Comparison of ENCODE assay signal across 20 cellular contexts in genomic region chr6:71091167-71091566, GRCh38.
DNase-seq lines count a peak whose midpoint lies in the region; ATAC-seq and TF ChIP-seq lines count a peak whose summit lies in the region.
"Had no signal": no experiment of that assay in that cellular context is flagged by ENCODE, and none has a peak within 500 bp of the region (broad histone marks: within the 10 kb centered on the region; RNA-seq: fewer than 3 reads in every experiment).

No MANE protein-coding gene starts in this region.

- no peak overlapping the region for H3K4me3 ChIP-seq in HL-60 (replicated peaks; ENCODE audit: insufficient read depth, low read length)
- H3K4me3 ChIP-seq: GM23338, HAP-1, SJCRH30 had no signal

- no peaks in the 10 kb centered on the region for H3K36me3 Mint-ChIP-seq in stimulated activated effector memory CD8-positive, alpha-beta T cell treated with anti-CD3 and anti-CD28 coated beads, Interleukin-12 subunit alpha, Interleukin-12 subunit beta, amount 100 ng/mL, for 72 hours

- H3K9me3 Mint-ChIP-seq in stimulated activated effector memory CD8-positive, alpha-beta T cell treated with anti-CD3 and anti-CD28 coated beads, Interleukin-12 subunit alpha, Interleukin-12 subunit beta, amount 100 ng/mL, for 72 hours = peaks cover 4% of the 10 kb centered on the region
- H3K9me3 Mint-ChIP-seq: GM23338 had no signal

- H3K4me1 Mint-ChIP-seq in stimulated activated effector memory CD8-positive, alpha-beta T cell treated with anti-CD3 and anti-CD28 coated beads, Interleukin-12 subunit alpha, Interleukin-12 subunit beta, amount 100 ng/mL, for 72 hours = no peaks in the 10 kb centered on the region
- H3K4me1 Mint-ChIP-seq: GM23338 had no signal

- no peak overlapping the region for H3K27ac Mint-ChIP-seq in stimulated activated effector memory CD8-positive, alpha-beta T cell treated with anti-CD3 and anti-CD28 coated beads, Interleukin-12 subunit alpha, Interleukin-12 subunit beta, amount 100 ng/mL, for 72 hours
- H3K27ac Mint-ChIP-seq: GM23338 had no signal

- ATAC-seq in stimulated activated effector memory CD8-positive, alpha-beta T cell treated with anti-CD3 and anti-CD28 coated beads, Interleukin-12 subunit alpha, Interleukin-12 subunit beta, amount 100 ng/mL, for 72 hours = peak; percentile 26
- ATAC-seq: GM23338, Panc1 had no signal

- no peak overlapping the region for H3K4me3 Mint-ChIP-seq in stimulated activated effector memory CD8-positive, alpha-beta T cell treated with anti-CD3 and anti-CD28 coated beads, Interleukin-12 subunit alpha, Interleukin-12 subunit beta, amount 100 ng/mL, for 72 hours
- H3K4me3 Mint-ChIP-seq: GM23338 had no signal

- peak; percentile 58 to 81 for DNase-seq in HL-60 (ENCODE audit: low read depth in 1 of 2, low spot score in 1 of 2)
- peak; percentile 10 for DNase-seq in MV-4-11 (lab: John Stamatoyannopoulos, UW)
- DNase-seq in SKM-1 (lab: John Stamatoyannopoulos, UW; ENCODE audit: unreplicated experiment) = peak; percentile 82
- DNase-seq in stimulated activated effector memory CD8-positive, alpha-beta T cell treated with anti-CD3 and anti-CD28 coated beads, Interleukin-12 subunit alpha, Interleukin-12 subunit beta, amount 100 ng/mL, for 72 hours (ENCODE audit: low spot score in 2 of 2) = no peak
- DNase-seq in NCI-H1048 (lab: John Stamatoyannopoulos, UW) = no peak
- no peak for DNase-seq in caudate nucleus (lab: John Stamatoyannopoulos, UW)
- DNase-seq in NK-92 treated with Interleukin-12 subunit alpha and Interleukin-12 subunit beta, amount 100 ng/mL, for 24 hours (lab: John Stamatoyannopoulos, UW) = no peak
- DNase-seq: DMS53, GDM1, KG1, NCI-H1105, NCI-H146, NCI-H2029 treated with DMSO at 0.1 percent for 48 hours, NCI-H2171 treated with DMSO at 0.1 percent for 48 hours, NCI-H524 treated with DMSO at 0.1 percent for 48 hours, SJCRH30 had no signal

- no peaks in the 10 kb centered on the region for H3K27me3 ChIP-seq in HL-60 (ENCODE audit: insufficient read depth, poor library complexity, severe bottlenecking)
- H3K27me3 ChIP-seq: SJCRH30 had no signal

- peak overlapping the region; percentile 35 for H3K27ac ChIP-seq in HL-60 (replicated peaks)
- no peak overlapping the region for H3K27ac ChIP-seq in caudate nucleus (ENCODE audit: low read depth, low read length)
- H3K27ac ChIP-seq: C4-2B, SJCRH30 had no signal

- no peak for TF ChIP-seq CTCF in HL-60 (IDR thresholded peaks at IDR 0.05; ENCODE audit: insufficient read depth, low read length)

Comparison
In these comparisons a context has a peak if more than half of its experiments do, and no peak if none do; other contexts are left out.
1. DNase-seq: peak in HL-60 (2 of 2), MV-4-11 (single experiment) and SKM-1 (single experiment); none in stimulated activated effector memory CD8-positive, alpha-beta T cell treated with anti-CD3 and anti-CD28 coated beads, Interleukin-12 subunit alpha, Interleukin-12 subunit beta, amount 100 ng/mL, for 72 hours (0 of 2), NCI-H1048 (single experiment), caudate nucleus (0 of 61) and NK-92 treated with Interleukin-12 subunit alpha and Interleukin-12 subunit beta, amount 100 ng/mL, for 24 hours (single experiment).